In the genomic region with DNA sequence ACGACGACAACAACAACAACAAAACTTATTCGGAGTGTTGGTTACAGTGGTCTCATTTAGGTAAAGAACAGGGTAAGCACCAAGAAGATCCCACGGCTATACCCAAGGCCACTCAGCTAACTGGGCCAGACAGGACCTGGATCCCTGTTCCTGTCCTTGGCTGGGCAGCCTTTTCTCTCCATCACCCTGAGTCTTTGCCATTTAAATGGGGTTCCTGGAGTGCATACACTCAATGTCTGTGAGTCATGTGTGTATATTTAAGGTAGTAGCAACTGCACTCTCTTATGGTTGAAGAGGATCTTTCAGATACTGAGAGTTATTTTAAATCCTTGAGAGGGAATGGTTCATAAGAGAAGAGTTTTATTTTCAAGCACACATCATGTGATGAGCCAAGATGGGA, we compare ENCODE assay signal across 1 cellular context.
TF ChIP-seq lines count a peak whose summit lies in the region.

No MANE protein-coding gene starts in this region.

TF ChIP-seq in H1, 55 proteins besides CTCF, POLR2A, EP300 and RAD21 (continued from another document):
- no peak for TF ChIP-seq CHD1 (IDR thresholded peaks at IDR 0.05; ENCODE audit: low read depth, low read length)
- TF ChIP-seq BRCA1 (IDR thresholded peaks at IDR 0.05; ENCODE audit: low read depth, low read length): no peak
- no peak for TF ChIP-seq RNF2 (IDR thresholded peaks at IDR 0.05; ENCODE audit: borderline replicate concordance, low read depth, low read length, missing control alignments, poor library complexity, severe bottlenecking)
- TF ChIP-seq TAF1 (IDR thresholded peaks at IDR 0.05; ENCODE audit: low read depth, low read length): no peak
- TF ChIP-seq POLR2AphosphoS5 (IDR thresholded peaks at IDR 0.05; ENCODE audit: low read depth, low read length): no peak
- no peak for TF ChIP-seq CHD2 (IDR thresholded peaks at IDR 0.05; ENCODE audit: low read length)
- TF ChIP-seq GABPA (IDR thresholded peaks at IDR 0.05; ENCODE audit: borderline replicate concordance, insufficient read depth, low read length): no peak
- TF ChIP-seq PHF8 (conservative IDR thresholded peaks at IDR 0.05; ENCODE audit: low read depth, low read length): no peak
- no peak for TF ChIP-seq ASH2L (IDR thresholded peaks at IDR 0.05; ENCODE audit: low read length)
- no peak for TF ChIP-seq SIN3A (conservative IDR thresholded peaks at IDR 0.05 in 1 of 2, IDR thresholded peaks at IDR 0.05 in 1 of 2; ENCODE audit: low read depth in 1 of 2, low read length in 2 of 2)
- no peak for TF ChIP-seq NANOG (IDR thresholded peaks at IDR 0.05; ENCODE audit: insufficient read depth, low read depth, low read length, poor library complexity, severe bottlenecking)
- no peak for TF ChIP-seq FOSL1 (IDR thresholded peaks at IDR 0.05; ENCODE audit: insufficient read depth, low read depth, low read length)
- TF ChIP-seq CEBPB (IDR thresholded peaks at IDR 0.05; ENCODE audit: low read depth, low read length): no peak
TF ChIP-seq in H1: peak in this region for 0.
